Comparison of ENCODE assay signal across 8 cellular contexts in the genomic region with DNA sequence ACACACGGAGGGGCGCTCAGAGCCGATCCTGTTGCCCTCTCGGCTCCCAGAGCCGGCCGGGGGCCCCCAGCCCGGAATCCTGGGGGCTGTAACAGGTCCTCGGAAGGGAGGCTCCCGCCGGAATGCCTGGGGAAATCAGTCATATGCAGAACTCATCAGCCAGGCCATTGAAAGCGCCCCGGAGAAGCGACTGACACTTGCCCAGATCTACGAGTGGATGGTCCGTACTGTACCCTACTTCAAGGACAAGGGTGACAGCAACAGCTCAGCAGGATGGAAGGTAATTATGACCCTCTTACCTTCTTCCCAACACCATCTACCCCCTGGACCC. TPM values are rescaled to one million over a fixed set of nuclear protein-coding genes. Genes with fewer than 3 reads are reported as not detected.
DNase-seq lines count a peak whose midpoint lies in the region; ATAC-seq, FAIRE-seq and TF ChIP-seq lines count a peak whose summit lies in the region.

No MANE protein-coding gene starts in this region.

- H3K36me3 ChIP-seq in Panc1 (ENCODE audit: control insufficient read depth, insufficient read depth, low read length) (no peaks in the 10 kb centered on the region), esophagus squamous epithelium (no peaks in the 10 kb centered on the region), pancreas (no peaks in the 10 kb centered on the region)

- POLR2A ChIA-PET in Panc1 (lab: Charles Lee), result no interaction called here

- 40% methylated on average over 2 of the region's 15 CpGs; no CpG with 5 or more reads in 1 of the 2 donors for WGBS in esophagus squamous epithelium, 2 donors
- 1 to 29% methylated on average over 15 of the region's 15 CpGs for WGBS in pancreas, 2 donors

- H3K4me1 ChIP-seq in Panc1 (ENCODE audit: control insufficient read depth, insufficient read depth, low read length), result no peaks in the 10 kb centered on the region; the same call in 1 of the 2 replicates
- H3K4me1 ChIP-seq in esophagus squamous epithelium, result peaks cover 3 to 28% (median 6%) of the 10 kb centered on the region in 3 donors
- H3K4me1 ChIP-seq in pancreas, result no peaks in the 10 kb centered on the region

- no peak for FAIRE-seq in pancreas (lab: Jason Lieb, UNC)

- peak overlapping the region; percentile 57 to 74 for H3K4me3 ChIP-seq in Panc1 (ENCODE audit: low read depth in 2 of 2, low read length in 2 of 2)
- H3K4me3 ChIP-seq in esophagus squamous epithelium, result peak overlapping the region; percentile 40 to 72 (median 59)
- peak overlapping the region; percentile 21 to 50 (median 45) for H3K4me3 ChIP-seq in pancreas

- ATAC-seq in Panc1, result no peak
- ATAC-seq in pancreas, result peak in 1 of 4 donors; percentile 3

- in situ Hi-C loops in Panc1 (cut with HindIII; ENCODE audit: low pct_unique_long_range_greater_than_20kb, low sequenced_read_pairs), result no loop called here
- in situ Hi-C loops in ACHN (cut with HindIII; ENCODE audit: low pct_ligation_motif_present, low pct_unique_long_range_greater_than_20kb, low sequenced_read_pairs), result no loop called here

- TF ChIP-seq CTCF in Panc1 (IDR thresholded peaks at IDR 0.05) (no peak), esophagus squamous epithelium (IDR thresholded peaks at IDR 0.05) (no peak), pancreas (IDR thresholded peaks at IDR 0.05) (no peak)

- H3K9me3 ChIP-seq in Panc1 (ENCODE audit: control insufficient read depth, insufficient read depth, low read depth, low read length) (no peaks in the 10 kb centered on the region), esophagus squamous epithelium (no peaks in the 10 kb centered on the region), pancreas (no peaks in the 10 kb centered on the region)

- BruUV-seq in Panc1 (replicated peaks; lab: Mats Ljungman, UMichigan), result no TSS peak

- intact Hi-C loops in Panc1 (cut with micrococcal nuclease; ENCODE audit: unreplicated experiment), result loop anchor here (5.0 kb wide), 1 partner anchor 81 kb away; no protein-coding TSS in a partner anchor
- intact Hi-C loops in esophagus squamous epithelium (cut with DNase I), result no loop called here
- intact Hi-C loops in pancreas (cut with DNase I), result no loop called here

- peaks cover 4% of the 10 kb centered on the region for H3K27me3 ChIP-seq in Panc1 (ENCODE audit: control insufficient read depth, insufficient read depth, low read length)
- H3K27me3 ChIP-seq in esophagus squamous epithelium, result no peaks in the 10 kb centered on the region
- peaks cover 0 to 1% (median 0%) of the 10 kb centered on the region in 4 donors for H3K27me3 ChIP-seq in pancreas

- TF ChIP-seq POLR2A in esophagus squamous epithelium (IDR thresholded peaks at IDR 0.05), result no peak

- DNase-seq in COLO668 (lab: John Stamatoyannopoulos, UW; ENCODE audit: unreplicated experiment) (peak; percentile 17), Panc1 (ENCODE audit: low read depth, low spot score) (no peak), esophagus squamous epithelium (lab: John Stamatoyannopoulos, UW) (no peak), pancreas (no peak), middle frontal gyrus (ENCODE audit: extremely low spot score, low spot score) (no peak), ACHN (no peak), glomerular visceral epithelial cell (ENCODE audit: extremely low spot score) (no peak), NCI-H510A (lab: John Stamatoyannopoulos, UW) (no peak)

- CTCF ChIA-PET in Panc1 (lab: Charles Lee), result no interaction called here

- H3K27ac ChIP-seq in Panc1 (ENCODE audit: low read length) (no peak overlapping the region), esophagus squamous epithelium (peak overlapping the region in 3 of 4 donors; percentile 84 to 86 (median 85)), pancreas (no peak overlapping the region)

RNA-seq across cellular contexts. Expression of a gene that starts 1.0 kb away (rescaled TPM):
- 2.9 TPM for total RNA-seq in Panc1 (2021; ENCODE audit: unreplicated experiment)
- polyA plus RNA-seq in Panc1 (2012; ENCODE audit: insufficient read length), result 2.8 TPM
- 10 to 100 TPM in 2 of 4 donors, 1 to 10 TPM in 2; 4.8 to 17.7 (median 13.2) TPM for total RNA-seq in esophagus squamous epithelium
- total RNA-seq in pancreas, result 10 to 100 TPM in 5 of 6 donors, 1 to 10 TPM in 1; 8.9 to 20.0 (median 14.6) TPM
- polyA plus RNA-seq in pancreas, result 1 to 10 TPM; 7.5 to 8.5 TPM

RNA-seq across cellular contexts. Expression of a gene that starts 9.9 kb away (rescaled TPM):
- total RNA-seq in Panc1 (2021; ENCODE audit: unreplicated experiment) (not detected), esophagus squamous epithelium (not detected), pancreas (not detected)
- not detected for polyA plus RNA-seq in Panc1 (2012; ENCODE audit: insufficient read length)
- not detected for polyA plus RNA-seq in pancreas

RNA-seq across cellular contexts. Expression of a gene that starts 14.7 kb away (rescaled TPM):
- 0.28 TPM for total RNA-seq in Panc1 (2021; ENCODE audit: unreplicated experiment)
- polyA plus RNA-seq in Panc1 (2012; ENCODE audit: insufficient read length), result not detected
- 10 to 100 TPM in 2 of 4 donors, 1 to 10 TPM in 2; 4.3 to 15.5 (median 8.8) TPM for total RNA-seq in esophagus squamous epithelium
- 1 to 10 TPM in 4 of 6 donors, under 1 TPM in 2; 0.19 to 4.4 (median 1.8) TPM for total RNA-seq in pancreas
- polyA plus RNA-seq in pancreas, result 1 to 10 TPM; 1.1 to 1.3 TPM

RNA-seq across cellular contexts. Expression of a gene that starts 21.7 kb away (rescaled TPM):
- total RNA-seq in Panc1 (2021; ENCODE audit: unreplicated experiment) (42.0 TPM), esophagus squamous epithelium (10 to 100 TPM; 19.9 to 34.0 (median 24.3) TPM), pancreas (10 to 100 TPM; 12.2 to 25.7 (median 18.8) TPM)
- 35.5 TPM for polyA plus RNA-seq in Panc1 (2012; ENCODE audit: insufficient read length)
- polyA plus RNA-seq in pancreas, result 10 to 100 TPM; 12.8 to 15.9 TPM

RNA-seq across cellular contexts. Expression of a gene that starts 28.5 kb away (rescaled TPM):
- total RNA-seq in Panc1 (2021; ENCODE audit: unreplicated experiment) (117 TPM), esophagus squamous epithelium (10 to 100 TPM; 39.6 to 54.1 (median 43.7) TPM), pancreas (10 to 100 TPM; 17.1 to 31.3 (median 23.5) TPM)
- polyA plus RNA-seq in Panc1 (2012; ENCODE audit: insufficient read length), result 88.3 TPM
- polyA plus RNA-seq in pancreas, result 10 to 100 TPM in 1 of 2 donors, 1 to 10 TPM in 1; 9.8 to 16.1 TPM

Comparison
In these comparisons a context has a peak if more than half of its experiments do, and no peak if none do; other contexts are left out.
1. H3K27ac ChIP-seq: peak in esophagus squamous epithelium (3 of 4); none in Panc1 (single experiment) and pancreas (0 of 4).
2. Peak in every context shown above with its lines, with median percentiles within 50 percentile points of each other: H3K4me3 ChIP-seq.